8 cellular contexts compared by ENCODE assay signal in the genomic region with DNA sequence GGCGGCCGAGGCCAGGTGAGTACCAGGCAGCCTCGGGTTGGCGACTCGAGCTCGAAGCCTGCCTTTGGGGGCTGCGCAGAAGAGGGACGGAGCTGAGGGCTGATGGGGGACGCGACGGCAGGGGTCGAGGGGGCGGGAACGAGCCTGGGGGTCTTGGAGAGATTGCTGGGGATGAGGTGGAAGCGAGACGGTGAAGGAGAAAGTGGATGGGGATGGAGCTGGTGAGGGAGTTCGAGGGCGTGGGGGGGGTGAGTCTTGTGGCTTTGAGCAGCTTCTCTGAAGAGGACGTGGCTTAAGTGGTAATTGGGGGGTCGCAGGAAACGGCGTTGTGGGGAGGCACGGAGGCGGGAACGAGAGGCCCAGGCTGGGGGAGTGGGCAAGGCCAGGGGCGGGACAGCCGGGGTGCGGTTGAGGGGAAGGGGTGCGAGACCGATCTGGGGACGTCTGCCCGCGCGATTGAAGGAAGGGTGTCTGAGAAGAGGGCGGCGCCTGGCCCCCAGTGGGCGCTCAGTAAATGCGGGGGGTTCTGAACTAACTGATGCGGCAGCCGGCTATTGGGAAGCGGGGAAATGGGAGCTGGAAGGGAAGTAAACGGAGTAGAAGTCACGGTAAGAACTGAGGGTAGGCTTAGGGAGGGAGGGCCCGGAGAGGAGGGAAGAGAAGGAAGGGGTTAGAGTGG. TPM values are rescaled to one million over a fixed set of nuclear protein-coding genes. Genes with fewer than 3 reads are reported as not detected.
DNase-seq lines count a peak whose midpoint lies in the region; ATAC-seq and TF ChIP-seq lines count a peak whose summit lies in the region.

No MANE protein-coding gene starts in this region.

- H3K9me3 ChIP-seq in iPS-18c (ENCODE audit: control insufficient read depth, insufficient read depth, low read length): peaks cover 3% of the 10 kb centered on the region

- TF ChIP-seq CTCF in 22Rv1 (IDR thresholded peaks at IDR 0.05): no peak

- peak; percentile 41 for DNase-seq in GM19238 (ENCODE audit: insufficient read length, low spot score)
- DNase-seq in SK-N-DZ (ENCODE audit: low spot score): peak; percentile 30
- peak; percentile 19 to 28 for DNase-seq in stimulated activated CD4-positive, alpha-beta T cell treated with anti-CD3 and anti-CD28 coated beads, Interleukin-15, amount 100 ng/mL, for 1 hour (ENCODE audit: low read depth in 1 of 2, low spot score in 1 of 2)

- H3K4me3 ChIP-seq in iPS-18c (ENCODE audit: insufficient read depth, low read depth, low read length): peak overlapping the region; percentile 81

- ATAC-seq in HG03378 (IDR thresholded peaks at IDR 0.05; ENCODE audit: unreplicated experiment) (no peak), GM21390 (IDR thresholded peaks at IDR 0.05; ENCODE audit: unreplicated experiment) (no peak)

- H3K27ac ChIP-seq in 22Rv1 (peak overlapping the region; percentile 77; the same call in 1 of the 2 replicates), angular gyrus (ENCODE audit: low read depth, low read length) (peak overlapping the region; percentile 82)

RNA-seq across cellular contexts. Expression of gene MYO9B, which starts 0.4 kb away (rescaled TPM):
- 10.0 and 11.0 TPM in 2 replicates for polyA plus RNA-seq in SK-N-DZ (2014; cell fraction: cytosol; rRNA removed)
- 47.4 and 83.5 TPM in 2 replicates for polyA plus RNA-seq in SK-N-DZ (2014; cell fraction: nucleus; rRNA removed)

RNA-seq across cellular contexts. Expression of gene HAUS8, which starts 0.7 kb away (rescaled TPM):
- polyA plus RNA-seq in SK-N-DZ (2014; cell fraction: cytosol; rRNA removed): 17.4 and 18.5 TPM in 2 replicates
- 21.2 and 26.6 TPM in 2 replicates for polyA plus RNA-seq in SK-N-DZ (2014; cell fraction: nucleus; rRNA removed)

RNA-seq across cellular contexts. Expression of gene CPAMD8, which starts 49.4 kb away (rescaled TPM):
- polyA plus RNA-seq in SK-N-DZ (2014; cell fraction: cytosol; rRNA removed): 0.96 and 1.0 TPM in 2 replicates
- 0.84 and 2.3 TPM in 2 replicates for polyA plus RNA-seq in SK-N-DZ (2014; cell fraction: nucleus; rRNA removed)
